Comparison of ENCODE assay signal across 9 cellular contexts in genomic region chr9:36572515-36573418, GRCh38. TPM values are rescaled to one million over a fixed set of nuclear protein-coding genes. Genes with fewer than 3 reads are reported as not detected.
DNase-seq lines count a peak whose midpoint lies in the region; ATAC-seq, FAIRE-seq and TF ChIP-seq lines count a peak whose summit lies in the region.
"Had no signal": no experiment of that assay in that cellular context is flagged by ENCODE, and none has a peak within 500 bp of the region (broad histone marks: within the 10 kb centered on the region; RNA-seq: fewer than 3 reads in every experiment).

Gene MELK (plus strand): TSS chr9:36572895. CDS start chr9:36581682, 8,787 bp downstream.

- H3K27me3 ChIP-seq in breast epithelium (no peaks in the 10 kb centered on the region), small intestine (ENCODE audit: control insufficient read depth in 2 of 2, insufficient read depth in 2 of 2, low read length in 2 of 2) (no peaks in the 10 kb centered on the region)

- H3K36me3 ChIP-seq in breast epithelium: no peaks in the 10 kb centered on the region
- H3K36me3 ChIP-seq in small intestine (ENCODE audit: control insufficient read depth in 2 of 2, insufficient read depth in 2 of 2, low read length in 2 of 2): no peaks in the 10 kb centered on the region

- no peaks in the 10 kb centered on the region for H3K4me1 ChIP-seq in breast epithelium
- no peaks in the 10 kb centered on the region for H3K4me1 ChIP-seq in small intestine (ENCODE audit: control insufficient read depth in 2 of 2, insufficient read depth in 1 of 2, low read depth in 1 of 2, low read length in 1 of 2)

- H3K9me3 ChIP-seq in breast epithelium (no peaks in the 10 kb centered on the region), small intestine (ENCODE audit: control insufficient read depth, low read depth) (no peaks in the 10 kb centered on the region)

- no peak for TF ChIP-seq CTCF in WI38 (IDR thresholded peaks at IDR 0.05; ENCODE audit: low read depth, low read length)
- TF ChIP-seq CTCF in breast epithelium (IDR thresholded peaks at IDR 0.05): no peak

- FAIRE-seq in small intestine (lab: Jason Lieb, UNC): no peak
- FAIRE-seq: A204.1 had no signal

- WGBS in small intestine, 3 donors: 0 to 1% (median 1%) methylated on average over 52 to 74 of the region's 74 CpGs

- intact Hi-C loops in breast epithelium (cut with DNase I; ENCODE audit: low total_unique reads): no loop called here

- DNase-seq in NCI-H1417 (lab: John Stamatoyannopoulos, UW) (peak; percentile 78 to 86 (median 85)), NCI-H1417 treated with DMSO at 0.1 percent for 48 hours (lab: John Stamatoyannopoulos, UW) (no peak), NCI-H2171 treated with DMSO at 0.1 percent for 48 hours (lab: John Stamatoyannopoulos, UW) (peak; percentile 62), breast epithelium (ENCODE audit: low spot score in 2 of 2) (peak; percentile 35 to 72), iPS-NIHi7 (ENCODE audit: extremely low spot score) (peak; percentile 81), small intestine (peak; percentile 80)

- peak; percentile 72 for ATAC-seq in HG02938 (IDR thresholded peaks at IDR 0.05; ENCODE audit: unreplicated experiment)

- peak within 1 kb of the TSS; percentile 80 to 88 for H3K27ac ChIP-seq in breast epithelium
- peak within 1 kb of the TSS in 1 of 2 donors; percentile 76 for H3K27ac ChIP-seq in small intestine (ENCODE audit: low read depth in 1 of 2, low read length in 1 of 2)

- H3K4me3 ChIP-seq in WI38 (ENCODE audit: low read depth, low read length) (peak within 1 kb of the TSS; percentile 88), breast epithelium (peak within 1 kb of the TSS; percentile 82 to 87 (median 84)), small intestine (ENCODE audit: low read depth in 1 of 2, low read length in 2 of 2) (peak within 1 kb of the TSS; percentile 74 to 86)

- TF ChIP-seq POLR2A in breast epithelium (IDR thresholded peaks at IDR 0.05): no peak

RNA-seq across cellular contexts. Expression of gene MELK, which starts in this region (rescaled TPM):
- total RNA-seq in breast epithelium: under 1 TPM in 2 of 3 donors, not detected in 1; 0.48 to 0.59 TPM
- polyA plus RNA-seq in small intestine: 10 to 100 TPM in 1 of 3 donors, 1 to 10 TPM in 1, under 1 TPM in 1; 0.81 to 13.8 (median 3.4) TPM

Comparison
In these comparisons a context has a peak if more than half of its experiments do, and no peak if none do; other contexts are left out.
1. Peak in DNase-seq, H3K4me3 ChIP-seq and H3K27ac ChIP-seq in breast epithelium; RNA of the gene not detected or under 1 TPM.